In genomic region chr12:48958049-48958388, GRCh38 we compare ENCODE assay signal across 9 cellular contexts. TPM values are rescaled to one million over a fixed set of nuclear protein-coding genes. Genes with fewer than 3 reads are reported as not detected.
DNase-seq lines count a peak whose midpoint lies in the region; ATAC-seq and TF ChIP-seq lines count a peak whose summit lies in the region.
"Had no signal": no experiment of that assay in that cellular context is flagged by ENCODE, and none has a peak within 500 bp of the region (broad histone marks: within the 10 kb centered on the region; RNA-seq: fewer than 3 reads in every experiment).

No MANE protein-coding gene starts in this region.

- no peaks in the 10 kb centered on the region for H3K9me3 ChIP-seq in right lobe of liver
- no peaks in the 10 kb centered on the region for H3K9me3 ChIP-seq in transverse colon

- no peak for ATAC-seq in right lobe of liver

- H3K4me3 Mint-ChIP-seq in activated naive CD4-positive, alpha-beta T cell treated with anti-CD3 and anti-CD28 coated beads, Interleukin-2, amount 10 ng/mL, durations not matched to agents 7 days and 5 days = peak overlapping the region; percentile 90
- H3K4me3 Mint-ChIP-seq in activated naive CD8-positive, alpha-beta T cell treated with anti-CD3 and anti-CD28 coated beads for 36 hours = peak overlapping the region; percentile 92

- H3K4me1 ChIP-seq in right lobe of liver (peaks cover 0 to 4% (median 0%) of the 10 kb centered on the region in 4 donors), transverse colon (peaks cover 6 to 34% (median 23%) of the 10 kb centered on the region in 4 donors)

- no peaks in the 10 kb centered on the region for H3K9me3 Mint-ChIP-seq in activated naive CD4-positive, alpha-beta T cell treated with anti-CD3 and anti-CD28 coated beads, Interleukin-2, amount 10 ng/mL, durations not matched to agents 7 days and 5 days
- no peaks in the 10 kb centered on the region for H3K9me3 Mint-ChIP-seq in activated naive CD8-positive, alpha-beta T cell treated with anti-CD3 and anti-CD28 coated beads for 36 hours

- peak overlapping the region; percentile 87 to 98 (median 94) for H3K4me3 ChIP-seq in right lobe of liver
- H3K4me3 ChIP-seq in transverse colon = peak overlapping the region in 2 of 4 donors; percentile 59 to 73

- TF ChIP-seq EP300 in transverse colon (IDR thresholded peaks at IDR 0.05; ENCODE audit: low read depth) = no peak

- H3K27me3 ChIP-seq in right lobe of liver = no peaks in the 10 kb centered on the region
- no peaks in the 10 kb centered on the region for H3K27me3 ChIP-seq in transverse colon

- intact Hi-C loops in right lobe of liver (cut with DNase I) = no loop called here
- intact Hi-C loops in transverse colon (cut with DNase I; ENCODE audit: low total_unique reads) = no loop called here

- CTCF ChIA-PET in activated naive CD4-positive, alpha-beta T cell treated with anti-CD3 and anti-CD28 coated beads, Interleukin-2, amount 10 ng/mL, durations not matched to agents 7 days and 5 days (lab: Charles Lee) = interaction anchor here (1.0 to 3.0 kb wide), 6 partner anchors 16 to 143 kb away, joined by 3 to 14 read pairs (median 8); partner anchors contain the start of genes DDX23 and WNT1

- in situ Hi-C loops in transverse colon (cut with MboI; ENCODE audit: low pct_ligation_motif_present in 1 of 4, low pct_unique_long_range_greater_than_20kb in 1 of 4, low sequenced_read_pairs in 3 of 4) = no loop called here

- no peak overlapping the region for H3K27ac ChIP-seq in right lobe of liver
- peak overlapping the region; percentile 83 to 94 (median 90) for H3K27ac ChIP-seq in transverse colon

- TF ChIP-seq POLR2A in right lobe of liver (IDR thresholded peaks at IDR 0.05) (no peak), transverse colon (IDR thresholded peaks at IDR 0.05) (no peak)

- H3K4me1 Mint-ChIP-seq in activated naive CD4-positive, alpha-beta T cell treated with anti-CD3 and anti-CD28 coated beads, Interleukin-2, amount 10 ng/mL, durations not matched to agents 7 days and 5 days = peaks cover 37% of the 10 kb centered on the region
- peaks cover 27% of the 10 kb centered on the region for H3K4me1 Mint-ChIP-seq in activated naive CD8-positive, alpha-beta T cell treated with anti-CD3 and anti-CD28 coated beads for 36 hours

- H3K36me3 Mint-ChIP-seq in activated naive CD4-positive, alpha-beta T cell treated with anti-CD3 and anti-CD28 coated beads, Interleukin-2, amount 10 ng/mL, durations not matched to agents 7 days and 5 days = peaks cover 20% of the 10 kb centered on the region
- peaks cover 11% of the 10 kb centered on the region for H3K36me3 Mint-ChIP-seq in activated naive CD8-positive, alpha-beta T cell treated with anti-CD3 and anti-CD28 coated beads for 36 hours

- TF ChIP-seq CTCF in right lobe of liver (IDR thresholded peaks at IDR 0.05) = no peak
- TF ChIP-seq CTCF in transverse colon (IDR thresholded peaks at IDR 0.05) = no peak

- no peak overlapping the region for H3K27ac Mint-ChIP-seq in activated naive CD4-positive, alpha-beta T cell treated with anti-CD3 and anti-CD28 coated beads, Interleukin-2, amount 10 ng/mL, durations not matched to agents 7 days and 5 days
- no peak overlapping the region for H3K27ac Mint-ChIP-seq in activated naive CD8-positive, alpha-beta T cell treated with anti-CD3 and anti-CD28 coated beads for 36 hours

- WGBS in right lobe of liver (ENCODE audit: insufficient coverage, low coverage, low lambda C conversion rate, missing lambda C conversion rate) = 12% methylated on average over 3 of the region's 3 CpGs
- WGBS in transverse colon (ENCODE audit: low coverage in 1 of 2), 2 donors = 10 to 29% methylated on average over 2 to 3 of the region's 3 CpGs

- H3K27me3 Mint-ChIP-seq in activated naive CD4-positive, alpha-beta T cell treated with anti-CD3 and anti-CD28 coated beads, Interleukin-2, amount 10 ng/mL, durations not matched to agents 7 days and 5 days = peaks cover 46% of the 10 kb centered on the region
- peaks cover 7% of the 10 kb centered on the region for H3K27me3 Mint-ChIP-seq in activated naive CD8-positive, alpha-beta T cell treated with anti-CD3 and anti-CD28 coated beads for 36 hours

- no peak for DNase-seq in activated naive CD4-positive, alpha-beta T cell treated with anti-CD3 and anti-CD28 coated beads, Interleukin-2, amount 10 ng/mL, durations not matched to agents 7 days and 5 days
- DNase-seq in activated naive CD4-positive, alpha-beta T cell treated with anti-CD3 and anti-CD28 coated beads, Interleukin-2, amount 50 U/mL, for 16 hours = no peak
- no peak for DNase-seq in activated naive CD8-positive, alpha-beta T cell treated with anti-CD3 and anti-CD28 coated beads for 36 hours
- DNase-seq in right lobe of liver = no peak
- no peak for DNase-seq in transverse colon
- no peak for DNase-seq in GM19238 (ENCODE audit: insufficient read length, low spot score)
- no peak for DNase-seq in NCI-H2029 (lab: John Stamatoyannopoulos, UW)
- DNase-seq in DMS79 (lab: John Stamatoyannopoulos, UW) = no peak

- peaks cover 0 to under 1% (median 0%) of the 10 kb centered on the region in 4 donors for H3K36me3 ChIP-seq in right lobe of liver
- no peaks in the 10 kb centered on the region for H3K36me3 ChIP-seq in transverse colon

RNA-seq across cellular contexts. Expression of gene ARF3, which starts 0.7 kb away (rescaled TPM):
- 10 to 100 TPM; 81.8 to 82.5 TPM for total RNA-seq in activated naive CD8-positive, alpha-beta T cell treated with anti-CD3 and anti-CD28 coated beads for 36 hours
- 10 to 100 TPM; 30.9 to 50.7 (median 47.2) TPM for total RNA-seq in right lobe of liver
- total RNA-seq in transverse colon = 100 to 1,000 TPM in 2 of 4 donors, 10 to 100 TPM in 2; 30.8 to 117 (median 99.8) TPM

RNA-seq across cellular contexts. Expression of gene WNT10B, which starts 13.5 kb away (rescaled TPM):
- total RNA-seq in activated naive CD8-positive, alpha-beta T cell treated with anti-CD3 and anti-CD28 coated beads for 36 hours = under 1 TPM; 0.24 to 0.39 TPM
- total RNA-seq in right lobe of liver (under 1 TPM in 2 of 6 experiments, not detected in 4; 0.12 TPM), transverse colon (1 to 10 TPM in 1 of 4 donors, under 1 TPM in 1, not detected in 2; 0.41 to 1.4 TPM)
- total RNA-seq: dermis blood vessel endothelial cell had no signal

RNA-seq across cellular contexts. Expression of gene WNT1, which starts 20.1 kb away (rescaled TPM):
- not detected for total RNA-seq in activated naive CD8-positive, alpha-beta T cell treated with anti-CD3 and anti-CD28 coated beads for 36 hours
- not detected for total RNA-seq in right lobe of liver
- total RNA-seq in transverse colon = not detected
- total RNA-seq: dermis blood vessel endothelial cell had no signal

RNA-seq across cellular contexts. Expression of gene FKBP11, which starts 32.7 kb away (rescaled TPM):
- total RNA-seq in activated naive CD8-positive, alpha-beta T cell treated with anti-CD3 and anti-CD28 coated beads for 36 hours = 100 to 1,000 TPM in 1 of 2 experiments, 10 to 100 TPM in 1; 97.4 to 104 TPM
- 10 to 100 TPM; 34.9 to 59.5 (median 52.5) TPM for total RNA-seq in right lobe of liver
- 10 to 100 TPM; 12.1 to 35.9 (median 20.9) TPM for total RNA-seq in transverse colon

RNA-seq across cellular contexts. Expression of gene DDN, which starts 41.2 kb away (rescaled TPM):
- total RNA-seq in activated naive CD8-positive, alpha-beta T cell treated with anti-CD3 and anti-CD28 coated beads for 36 hours = 1 to 10 TPM; 1.3 to 1.4 TPM
- total RNA-seq in right lobe of liver = under 1 TPM in 2 of 6 experiments, not detected in 4; 0.18 to 0.19 TPM
- under 1 TPM in 2 of 4 donors, not detected in 2; 0.27 to 0.32 TPM for total RNA-seq in transverse colon

Comparison
In these comparisons a context has a peak if more than half of its experiments do, and no peak if none do; other contexts are left out.
1. H3K27ac ChIP-seq: peak in transverse colon (4 of 4); none in right lobe of liver (0 of 3).